8 cellular contexts compared by ENCODE assay signal in genomic region chr9:122264360-122265264, GRCh38. TPM values are rescaled to one million over a fixed set of nuclear protein-coding genes. Genes with fewer than 3 reads are reported as not detected.
DNase-seq lines count a peak whose midpoint lies in the region; ATAC-seq, FAIRE-seq and TF ChIP-seq lines count a peak whose summit lies in the region.

Gene MRRF (plus strand): TSS chr9:122264882. CDS start chr9:122270892, 6,010 bp downstream.
Gene RBM18 (minus strand): TSS chr9:122264840. CDS start chr9:122261492, 3,348 bp downstream.

- H3K79me2 ChIP-seq in Loucy (ENCODE audit: insufficient read depth, low read length) (peaks cover 77% of the 10 kb centered on the region), neural progenitor cell (ENCODE audit: low read depth) (peaks cover 56% of the 10 kb centered on the region)

- DNase-seq in H54 (ENCODE audit: insufficient read length, low spot score) (peak; percentile 95), SJCRH30 (peak; percentile 94), foreskin keratinocyte (peak; percentile 70 to 82), neural progenitor cell (ENCODE audit: low spot score) (peak; percentile 97)
- DNase-seq in activated gamma-delta T cell treated with anti-CD3 and anti-CD28 coated beads, Interleukin-2, amount 50 U/mL, for 16 hours (ENCODE audit: low read depth): peak; percentile 76

- H3K27me3 ChIP-seq in Loucy (ENCODE audit: insufficient read depth, low read length, poor library complexity, severe bottlenecking): no peaks in the 10 kb centered on the region
- no peaks in the 10 kb centered on the region for H3K27me3 ChIP-seq in SJCRH30
- H3K27me3 ChIP-seq in foreskin keratinocyte: no peaks in the 10 kb centered on the region
- H3K27me3 ChIP-seq in neural progenitor cell: no peaks in the 10 kb centered on the region
- H3K27me3 ChIP-seq in stomach smooth muscle (ENCODE audit: control insufficient read depth in 1 of 2, insufficient read depth in 2 of 2, low read length in 2 of 2): no peaks in the 10 kb centered on the region

- no peaks in the 10 kb centered on the region for H3K9me3 Mint-ChIP-seq in neural progenitor cell

- TF ChIP-seq CTCF in Loucy (conservative IDR thresholded peaks at IDR 0.05; ENCODE audit: low read length): no peak
- TF ChIP-seq CTCF in foreskin keratinocyte (conservative IDR thresholded peaks at IDR 0.05): peak; percentile 32
- no peak for TF ChIP-seq CTCF in neural progenitor cell (IDR thresholded peaks at IDR 0.05)

- ATAC-seq in foreskin keratinocyte: peak; percentile 93

- no peaks in the 10 kb centered on the region for H3K36me3 ChIP-seq in ES-I3 (ENCODE audit: insufficient read depth, low read length)
- peaks cover 12% of the 10 kb centered on the region; the same call in 1 of the 2 replicates for H3K36me3 ChIP-seq in Loucy (ENCODE audit: insufficient read depth, low read length)
- H3K36me3 ChIP-seq in SJCRH30: 0 out of 2 replicates have a peak, but pooled peaks cover under 1% of the 10 kb centered on the region
- H3K36me3 ChIP-seq in neural progenitor cell: no peaks in the 10 kb centered on the region
- peaks cover 4 to 10% of the 10 kb centered on the region in 2 donors for H3K36me3 ChIP-seq in stomach smooth muscle (ENCODE audit: control insufficient read depth in 2 of 2, insufficient read depth in 2 of 2, low read length in 2 of 2)

- H3K9me3 ChIP-seq in ES-I3 (ENCODE audit: control insufficient read depth, insufficient read depth, low read length) (no peaks in the 10 kb centered on the region; the same call in 1 of the 2 replicates), Loucy (ENCODE audit: insufficient read depth, low read depth, low read length) (no peaks in the 10 kb centered on the region), SJCRH30 (replicated peaks) (no peaks in the 10 kb centered on the region), neural progenitor cell (ENCODE audit: low read depth) (no peaks in the 10 kb centered on the region), stomach smooth muscle (ENCODE audit: control insufficient read depth in 2 of 2, low read length in 2 of 2) (no peaks in the 10 kb centered on the region)

- peak within 1 kb of the TSS; percentile 94 for H3K27ac Mint-ChIP-seq in neural progenitor cell

- H3K4me3 Mint-ChIP-seq in neural progenitor cell: peak within 1 kb of the TSS; percentile 99

- peaks cover 28% of the 10 kb centered on the region for H4K20me1 ChIP-seq in Loucy (ENCODE audit: insufficient read depth, low read length, poor library complexity, severe bottlenecking)
- peaks cover 7% of the 10 kb centered on the region for H4K20me1 ChIP-seq in neural progenitor cell (ENCODE audit: low read depth)

- peaks cover 2% of the 10 kb centered on the region for H3K27me3 Mint-ChIP-seq in neural progenitor cell (ENCODE audit: insufficient read depth, low read depth)

- H3K4me3 ChIP-seq in Loucy (ENCODE audit: low read length, poor library complexity, severe bottlenecking) (peak within 1 kb of the TSS; percentile 86), SJCRH30 (peak within 1 kb of the TSS; percentile 80), neural progenitor cell (peak within 1 kb of the TSS; percentile 89), stomach smooth muscle (ENCODE audit: low read length in 2 of 2) (peak within 1 kb of the TSS; percentile 97 to 98)

- peaks cover 4% of the 10 kb centered on the region for H3K36me3 Mint-ChIP-seq in neural progenitor cell

- H3K4me1 ChIP-seq in ES-I3 (ENCODE audit: insufficient read depth, low read length): peaks cover 5% of the 10 kb centered on the region; the same call in 1 of the 2 replicates
- peaks cover 49% of the 10 kb centered on the region for H3K4me1 ChIP-seq in Loucy (ENCODE audit: insufficient read depth, low read length, poor library complexity, severe bottlenecking)
- peaks cover 7% of the 10 kb centered on the region for H3K4me1 ChIP-seq in SJCRH30
- peaks cover 15% of the 10 kb centered on the region for H3K4me1 ChIP-seq in foreskin keratinocyte
- peaks cover 13% of the 10 kb centered on the region for H3K4me1 ChIP-seq in neural progenitor cell
- peaks cover 35% of the 10 kb centered on the region for H3K4me1 ChIP-seq in stomach smooth muscle (ENCODE audit: control insufficient read depth, insufficient read depth, low read length)

- peaks cover 17% of the 10 kb centered on the region for H3K4me1 Mint-ChIP-seq in neural progenitor cell

- peak; percentile 85 for FAIRE-seq in H54 (lab: Jason Lieb, UNC)

- H3K9ac ChIP-seq in ES-I3 (ENCODE audit: low read depth, low read length) (peak within 1 kb of the TSS; percentile 81), Loucy (ENCODE audit: low read depth, low read length, poor library complexity, severe bottlenecking) (peak within 1 kb of the TSS; percentile 92), neural progenitor cell (peak within 1 kb of the TSS; percentile 71), stomach smooth muscle (ENCODE audit: low read length in 2 of 2) (peak within 1 kb of the TSS; percentile 94 to 97)

- H3F3A ChIP-seq in Loucy (ENCODE audit: low read depth) (no peaks in the 10 kb centered on the region), neural progenitor cell (ENCODE audit: low read depth) (peaks cover 14% of the 10 kb centered on the region)

- H3K9me2 ChIP-seq in Loucy (replicated peaks; ENCODE audit: low read depth, low read length): no peaks in the 10 kb centered on the region

- peak; percentile 93 for TF ChIP-seq POLR2A in H54 (IDR thresholded peaks at IDR 0.05; ENCODE audit: low read depth, low read length)

- H3K27ac ChIP-seq in SJCRH30 (peak within 1 kb of the TSS; percentile 84), foreskin keratinocyte (peak within 1 kb of the TSS; percentile 88), neural progenitor cell (peak within 1 kb of the TSS; percentile 84), stomach smooth muscle (ENCODE audit: low read length) (peak within 1 kb of the TSS; percentile 93)

- peak within 1 kb of the TSS; percentile 94 for H2AFZ ChIP-seq in Loucy (ENCODE audit: low read length)
- peak within 1 kb of the TSS; percentile 89 for H2AFZ ChIP-seq in neural progenitor cell (replicated peaks)

- H3K4me2 ChIP-seq in Loucy (ENCODE audit: low read depth, low read length, poor library complexity, severe bottlenecking) (peak within 1 kb of the TSS; percentile 79), neural progenitor cell (peak within 1 kb of the TSS; percentile 100)

RNA-seq across cellular contexts. Expression of gene MRRF, which starts in this region (rescaled TPM):
- total RNA-seq in SJCRH30 (2014; rRNA removed; shearing (Covaris generic)): 68.0 and 72.0 TPM in 2 replicates
- total RNA-seq in foreskin keratinocyte: 47.0 and 47.4 TPM in 2 replicates
- polyA plus RNA-seq in foreskin keratinocyte: 39.2 and 45.4 TPM in 2 replicates
- 22.1 and 44.4 TPM in 2 replicates for total RNA-seq in neural progenitor cell (ENCODE audit: low replicate concordance)

RNA-seq across cellular contexts. Expression of gene RBM18, which starts in this region (rescaled TPM):
- total RNA-seq in SJCRH30 (2014; rRNA removed; shearing (Covaris generic)): 23.9 and 29.4 TPM in 2 replicates
- total RNA-seq in foreskin keratinocyte (15.3 and 18.5 TPM in 2 replicates), neural progenitor cell (ENCODE audit: low replicate concordance) (8.4 and 12.9 TPM in 2 replicates)
- 17.6 and 18.1 TPM in 2 replicates for polyA plus RNA-seq in foreskin keratinocyte

Comparison
In these comparisons a context has a peak if more than half of its experiments do, and no peak if none do; other contexts are left out.
1. Peak in every context shown above with its lines: DNase-seq, ATAC-seq, H3K4me3 ChIP-seq and H3K27ac ChIP-seq.